1 cellular context compared by ENCODE assay signal in genomic region chr7:140058517-140058916, GRCh38.
TF ChIP-seq lines count a peak whose summit lies in the region.

No MANE protein-coding gene starts in this region.

TF ChIP-seq in HCT116, 20 proteins besides CTCF, POLR2A, EP300 and RAD21:
- TF ChIP-seq CBX3 (IDR thresholded peaks at IDR 0.05; ENCODE audit: low read depth) (no peak), YY1 (IDR thresholded peaks at IDR 0.05; ENCODE audit: extremely low read depth, insufficient replicate concordance, low read depth, low read length) (no peak), SIN3A (IDR thresholded peaks at IDR 0.05; ENCODE audit: low read depth) (no peak), ELF1 (IDR thresholded peaks at IDR 0.05; ENCODE audit: borderline replicate concordance, low read depth) (no peak), ATF3 (IDR thresholded peaks at IDR 0.05) (no peak), JUND (IDR thresholded peaks at IDR 0.05) (no peak), EZH2phosphoT487 (IDR thresholded peaks at IDR 0.05; ENCODE audit: borderline replicate concordance) (no peak), SRF (IDR thresholded peaks at IDR 0.05; ENCODE audit: low read depth) (no peak), CEBPB (IDR thresholded peaks at IDR 0.05; ENCODE audit: low read depth) (no peak), EZH2 (IDR thresholded peaks at IDR 0.05) (no peak), MAX (IDR thresholded peaks at IDR 0.05) (no peak), ZFX (IDR thresholded peaks at IDR 0.05) (no peak), SP1 (IDR thresholded peaks at IDR 0.05; ENCODE audit: low read depth) (no peak), REST (IDR thresholded peaks at IDR 0.05; ENCODE audit: low read depth) (no peak), TCF7L2 (IDR thresholded peaks at IDR 0.05; ENCODE audit: borderline replicate concordance, extremely low read depth, insufficient read depth, insufficient read length) (no peak)
